17 cellular contexts compared by ENCODE assay signal in genomic region chr7:139328375-139328774, GRCh38. TPM values are rescaled to one million over a fixed set of nuclear protein-coding genes. Genes with fewer than 3 reads are reported as not detected.
DNase-seq lines count a peak whose midpoint lies in the region; ATAC-seq and TF ChIP-seq lines count a peak whose summit lies in the region.
"Had no signal": no experiment of that assay in that cellular context is flagged by ENCODE, and none has a peak within 500 bp of the region (broad histone marks: within the 10 kb centered on the region; RNA-seq: fewer than 3 reads in every experiment).

No MANE protein-coding gene starts in this region.

- H3K79me1 ChIP-seq in mesenchymal stem cell (replicated peaks; ENCODE audit: low read length, poor library complexity, severe bottlenecking) = no peaks in the 10 kb centered on the region

- no peak overlapping the region for H3K4ac ChIP-seq in mesenchymal stem cell (ENCODE audit: low read depth in 1 of 2, low read length in 2 of 2)

- 78% methylated on average over 2 of the region's 2 CpGs for WGBS in mesenchymal stem cell

- H3K23ac ChIP-seq in mesenchymal stem cell (ENCODE audit: low read length in 2 of 2) = no peak overlapping the region

- CTCF ChIA-PET in BJ (lab: Yijun Ruan, JAX) = interaction anchor here (1.4 kb wide), 2 partner anchors 11 to 12 kb away, joined by 4 to 6 read pairs; no protein-coding TSS in a partner anchor

- no peak overlapping the region for H2AK5ac ChIP-seq in mesenchymal stem cell (ENCODE audit: low read length, severe bottlenecking)

- intact Hi-C loops in sciatic nerve (cut with DNase I) = no loop called here

- H3K36me3 ChIP-seq in BJ (ENCODE audit: control insufficient read depth, insufficient read depth, low read length) = no peaks in the 10 kb centered on the region
- H3K36me3 ChIP-seq in MG63 = no peaks in the 10 kb centered on the region
- H3K36me3 ChIP-seq in mesenchymal stem cell (ENCODE audit: control insufficient read depth in 1 of 2, insufficient read depth in 2 of 2, low read depth in 1 of 2, low read length in 2 of 2) = no peaks in the 10 kb centered on the region

- DNase-seq in BJ (ENCODE audit: low read depth) (peak; percentile 38), MG63 (peak; percentile 25), cardiac fibroblast (ENCODE audit: low read depth in 2 of 2) (peak; percentile 78 to 88), mesenchymal stem cell (peak; percentile 14), sciatic nerve (ENCODE audit: low spot score) (no peak), GM10266 (ENCODE audit: extremely low spot score) (no peak), NCI-H526 (lab: John Stamatoyannopoulos, UW) (no peak)
- DNase-seq: activated CD4-positive, CD25-positive, alpha-beta regulatory T cell treated with anti-CD3 and anti-CD28 coated beads, Interleukin-2, amount 50 U/mL, for 72 hours; activated T-cell treated with anti-CD3 and anti-CD28 coated beads, Interleukin-2, amount 50 U/mL, for 4 hours; CD4-positive, CD25-positive, alpha-beta regulatory T cell; GDM1; KG1; mucosa of descending colon; NCI-H1930; stimulated activated CD4-positive, alpha-beta T cell treated with anti-CD3 and anti-CD28 coated beads, Interleukin-2, amount 100 ng/mL, for 48 hours; stimulated activated naive CD4-positive, alpha-beta T cell had no signal

- no peak overlapping the region for H3K14ac ChIP-seq in mesenchymal stem cell (ENCODE audit: low read length in 2 of 2)

- ATAC-seq in GM18868 (IDR thresholded peaks at IDR 0.05; ENCODE audit: unreplicated experiment) = no peak
- no peak for ATAC-seq in sciatic nerve
- ATAC-seq: activated T-cell treated with anti-CD3 and anti-CD28 coated beads, Interleukin-2, amount 50 U/mL, for 4 hours; mucosa of descending colon had no signal

- no peaks in the 10 kb centered on the region for H3K4me1 ChIP-seq in mesenchymal stem cell (ENCODE audit: control insufficient read depth, insufficient read depth, low read depth, low read length)

- POLR2A ChIA-PET in BJ (lab: Charles Lee) = no interaction called here

- TF ChIP-seq CTCF in BJ (IDR thresholded peaks at IDR 0.05; ENCODE audit: insufficient read depth, low read depth, low read length) (no peak), cardiac fibroblast (IDR thresholded peaks at IDR 0.05; ENCODE audit: low read depth, low read length) (no peak), GM10266 (IDR thresholded peaks at IDR 0.05; ENCODE audit: control insufficient read depth, insufficient read depth, low read depth, missing control alignments) (no peak)

- H3K27me3 ChIP-seq in BJ (ENCODE audit: control insufficient read depth, insufficient read depth, low read length) = no peaks in the 10 kb centered on the region
- no peaks in the 10 kb centered on the region for H3K27me3 ChIP-seq in MG63
- H3K27me3 ChIP-seq in mesenchymal stem cell (ENCODE audit: control insufficient read depth in 1 of 2, insufficient read depth in 1 of 2, low read length in 2 of 2) = no peaks in the 10 kb centered on the region

- H3K4me3 ChIP-seq in BJ (ENCODE audit: low read depth, low read length) = no peak overlapping the region
- H3K4me3 ChIP-seq in MG63 = no peak overlapping the region
- H3K4me3 ChIP-seq in cardiac fibroblast (replicated peaks in 1 of 2; ENCODE audit: low read depth in 2 of 2, low read length in 2 of 2) = no peak overlapping the region
- no peak overlapping the region for H3K4me3 ChIP-seq in mesenchymal stem cell (ENCODE audit: insufficient read depth in 1 of 2, low read depth in 1 of 2, low read length in 2 of 2)
- H3K4me3 ChIP-seq: mucosa of descending colon had no signal

- H3K27ac ChIP-seq in mesenchymal stem cell (ENCODE audit: low read length, poor library complexity, severe bottlenecking) = no peak overlapping the region

- H3K18ac ChIP-seq in mesenchymal stem cell (ENCODE audit: low read depth in 1 of 2, low read length in 2 of 2) = no peak overlapping the region

- H2BK120ac ChIP-seq in mesenchymal stem cell (ENCODE audit: low read depth, low read length) = no peak overlapping the region

- H4K8ac ChIP-seq in mesenchymal stem cell (ENCODE audit: low read length) = no peak overlapping the region

- H2BK15ac ChIP-seq in mesenchymal stem cell (ENCODE audit: low read depth, poor library complexity, severe bottlenecking) = no peak overlapping the region

- H3K4me2 ChIP-seq in mesenchymal stem cell (ENCODE audit: low read length, poor library complexity, severe bottlenecking) = no peak overlapping the region

- H4K91ac ChIP-seq in mesenchymal stem cell (ENCODE audit: low read length) = no peak overlapping the region

- no peak overlapping the region for H2AFZ ChIP-seq in mesenchymal stem cell (ENCODE audit: low read depth, low read length)

- no peak overlapping the region for H2BK12ac ChIP-seq in mesenchymal stem cell (ENCODE audit: low read length in 2 of 2)

- H2BK5ac ChIP-seq in mesenchymal stem cell (ENCODE audit: low read depth, low read length, poor library complexity, severe bottlenecking) = no peak overlapping the region

- H3K9ac ChIP-seq in mesenchymal stem cell (ENCODE audit: low read length) = peak overlapping the region; percentile 27

- H3K9me3 ChIP-seq in MG63 (no peaks in the 10 kb centered on the region), mesenchymal stem cell (ENCODE audit: control insufficient read depth, low read length) (no peaks in the 10 kb centered on the region)
- H3K9me3 ChIP-seq: mucosa of descending colon had no signal

RNA-seq across cellular contexts. Expression of gene FMC1, which starts 12.8 kb away (rescaled TPM):
- 9.9 and 12.1 TPM in 2 replicates for polyA plus RNA-seq in BJ (2011; rRNA removed)
- polyA minus RNA-seq in BJ (2011; rRNA and poly(A)+ RNA removed) = 5.4 and 6.5 TPM in 2 replicates
- total RNA-seq in MG63 (2014; rRNA removed; shearing (Covaris generic); ENCODE audit: low replicate concordance) = 0.25 and 17.0 TPM in 2 replicates
- polyA plus RNA-seq in mesenchymal stem cell (2013, experiment 1 of 2) = 32.5 TPM
- polyA plus RNA-seq in mesenchymal stem cell (2013, experiment 2 of 2) = 31.7 TPM
- 15.2 TPM for total RNA-seq in sciatic nerve

RNA-seq across cellular contexts. Expression of gene LUC7L2, which starts 31.3 kb away (rescaled TPM):
- 22.3 and 34.9 TPM in 2 replicates for polyA plus RNA-seq in BJ (2011; rRNA removed)
- 14.7 and 19.7 TPM in 2 replicates for polyA minus RNA-seq in BJ (2011; rRNA and poly(A)+ RNA removed)
- 37.8 and 53.0 TPM in 2 replicates for total RNA-seq in MG63 (2014; rRNA removed; shearing (Covaris generic); ENCODE audit: low replicate concordance)
- polyA plus RNA-seq in mesenchymal stem cell (2013, experiment 1 of 2) = 35.7 TPM
- polyA plus RNA-seq in mesenchymal stem cell (2013, experiment 2 of 2) = 37.0 TPM
- 144 TPM for total RNA-seq in sciatic nerve

Comparison
In these comparisons a context has a peak if more than half of its experiments do, and no peak if none do; other contexts are left out.
1. DNase-seq: peak in BJ (single experiment), MG63 (single experiment), cardiac fibroblast (2 of 2) and mesenchymal stem cell (single experiment); none in sciatic nerve (single experiment), GM10266 (single experiment) and NCI-H526 (0 of 2).